ENCODE assay signal across 12 cellular contexts in genomic region chr3:72145506-72146380, GRCh38.
DNase-seq lines count a peak whose midpoint lies in the region; ATAC-seq and TF ChIP-seq lines count a peak whose summit lies in the region.
"Had no signal": no experiment of that assay in that cellular context is flagged by ENCODE, and none has a peak within 500 bp of the region (broad histone marks: within the 10 kb centered on the region; RNA-seq: fewer than 3 reads in every experiment).

No MANE protein-coding gene starts in this region.

- peak overlapping the region in 32 of 59 donors; percentile 1 to 76 (median 40) for H3K27ac ChIP-seq in dorsolateral prefrontal cortex
- H3K27ac ChIP-seq: SK-N-MC, tibial artery had no signal

- peak; percentile 0 for DNase-seq in NCI-H1105 treated with DMSO at 0.1 percent for 48 hours (lab: John Stamatoyannopoulos, UW)
- no peak for DNase-seq in NCI-H1105 (lab: John Stamatoyannopoulos, UW)
- DNase-seq in M059J (ENCODE audit: low read depth) = peak; percentile 15
- peak in 5 of 10 donors; percentile 48 to 62 (median 56) for DNase-seq in dorsolateral prefrontal cortex
- peak; percentile 32 for DNase-seq in nephron progenitor cell
- DNase-seq in stimulated activated CD4-positive, alpha-beta T cell treated with anti-CD3 and anti-CD28 coated beads, Interleukin-2, amount 100 ng/mL, for 24 hours = no peak
- DNase-seq: 8988T; stimulated activated CD4-positive, alpha-beta T cell treated with anti-CD3 and anti-CD28 coated beads, Interleukin-4, amount 100 ng/mL, for 24 hours; tibial artery had no signal

- H3K9me3 Mint-ChIP-seq in nephron progenitor cell = peaks cover 11% of the 10 kb centered on the region

- TF ChIP-seq CTCF in dorsolateral prefrontal cortex (IDR thresholded peaks at IDR 0.05 in 54 of 56, conservative IDR thresholded peaks at IDR 0.05 in 2 of 56; ENCODE audit: low read depth in 1 of 56, partially characterized antibody in 56 of 56) (no peak), nephron progenitor cell (IDR thresholded peaks at IDR 0.05) (no peak)

- H3K27me3 Mint-ChIP-seq in nephron progenitor cell (ENCODE audit: low read depth, poor library complexity) = peaks cover 12% of the 10 kb centered on the region

- ATAC-seq in GM21447 (IDR thresholded peaks at IDR 0.05; ENCODE audit: unreplicated experiment) (no peak), HG03025 (IDR thresholded peaks at IDR 0.05; ENCODE audit: low FRiP score, unreplicated experiment) (no peak)

- H3K27me3 ChIP-seq in dorsolateral prefrontal cortex = no peaks in the 10 kb centered on the region
- H3K27me3 ChIP-seq: tibial artery had no signal

- no peaks in the 10 kb centered on the region for H3K36me3 Mint-ChIP-seq in nephron progenitor cell (ENCODE audit: low read depth)

- H3K4me3 ChIP-seq in dorsolateral prefrontal cortex = no peak overlapping the region
- H3K4me3 ChIP-seq: SK-N-MC, tibial artery had no signal

- no peak overlapping the region for H3K27ac Mint-ChIP-seq in nephron progenitor cell

- no peak overlapping the region for H3K4me3 Mint-ChIP-seq in nephron progenitor cell

- H3K4me1 Mint-ChIP-seq in nephron progenitor cell = peaks cover 20% of the 10 kb centered on the region

- intact Hi-C loops in dorsolateral prefrontal cortex (cut with DNase I) = no loop called here

Comparison
In these comparisons a context has a peak if more than half of its experiments do, and no peak if none do; other contexts are left out.
1. DNase-seq: peak in NCI-H1105 treated with DMSO at 0.1 percent for 48 hours (single experiment), M059J (single experiment) and nephron progenitor cell (single experiment); none in NCI-H1105 (single experiment) and stimulated activated CD4-positive, alpha-beta T cell treated with anti-CD3 and anti-CD28 coated beads, Interleukin-2, amount 100 ng/mL, for 24 hours (0 of 2).